ENCODE assay signal across 22 cellular contexts in the genomic region with DNA sequence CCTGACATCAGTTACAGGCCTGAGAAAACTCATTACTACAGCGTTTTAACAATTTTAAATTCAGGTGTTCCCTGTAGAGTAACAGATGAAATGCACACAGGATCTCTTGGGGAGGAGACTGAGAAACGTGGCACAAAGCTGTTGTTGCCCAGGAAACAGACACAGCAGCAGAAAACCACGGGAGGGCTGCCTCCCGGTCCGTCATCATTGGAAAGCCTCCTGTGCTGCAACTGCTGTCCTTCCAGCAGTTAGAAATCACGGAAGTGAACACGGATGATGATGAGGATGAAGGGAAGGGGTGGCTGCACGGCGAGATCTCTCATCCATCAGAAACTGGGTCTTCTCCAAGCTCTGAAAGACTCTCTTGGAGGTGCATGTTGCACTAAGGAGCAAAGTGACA.
DNase-seq lines count a peak whose midpoint lies in the region; ATAC-seq, FAIRE-seq and TF ChIP-seq lines count a peak whose summit lies in the region.
"Had no signal": no experiment of that assay in that cellular context is flagged by ENCODE, and none has a peak within 500 bp of the region (broad histone marks: within the 10 kb centered on the region; RNA-seq: fewer than 3 reads in every experiment).

No MANE protein-coding gene starts in this region.

- H3K4ac ChIP-seq in H1 (replicated peaks; ENCODE audit: insufficient read length, low read depth, low read length), result no peak overlapping the region

- no peak overlapping the region for H4K91ac ChIP-seq in H1 (replicated peaks; ENCODE audit: insufficient read length, low read length)

- no peak for ATAC-seq in foreskin keratinocyte
- ATAC-seq: activated CD8-positive, alpha-beta memory T cell treated with anti-CD3 and anti-CD28 coated beads, Interleukin-2, amount 10 ng/mL, durations not matched to agents 7 days and 5 days had no signal

- no peak overlapping the region for H4K5ac ChIP-seq in H1 (ENCODE audit: insufficient read length, low read depth, low read length)

- H4K8ac ChIP-seq in H1 (ENCODE audit: extremely low read depth, insufficient read depth, low read length), result no peak overlapping the region

- H3K9me3 ChIP-seq in H1 (ENCODE audit: insufficient read depth in 2 of 2, low read depth in 1 of 2, low read length in 1 of 2), result no peaks in the 10 kb centered on the region

- H3K4me1 ChIP-seq in H1 (replicated peaks in 1 of 4; ENCODE audit: control insufficient read depth in 3 of 4, insufficient read depth in 4 of 4, low read length in 3 of 4) (peaks cover 0 to 3% (median under 1%) of the 10 kb centered on the region in 4 experiments; a peak in 3 of 7 replicates), foreskin keratinocyte (no peaks in the 10 kb centered on the region)
- H3K4me1 ChIP-seq: tibial nerve had no signal

- TF ChIP-seq RAD21 in H1 (IDR thresholded peaks at IDR 0.05 in 1 of 2, conservative IDR thresholded peaks at IDR 0.05 in 1 of 2; ENCODE audit: low read depth in 2 of 2, low read length in 2 of 2), result no peak

- H3K14ac ChIP-seq in H1 (ENCODE audit: insufficient read length), result no peak overlapping the region

- H3K4me2 ChIP-seq in H1 (ENCODE audit: insufficient read depth in 1 of 2, low read depth in 2 of 2, low read length in 2 of 2), result no peak overlapping the region

- WGBS in H1 (ENCODE audit: extremely low coverage in 1 of 2, insufficient coverage in 1 of 2, insufficient read length in 1 of 2, insufficient replicate concordance in 2 of 2, low coverage in 1 of 2, low lambda C conversion rate in 2 of 2, missing lambda C conversion rate in 1 of 2), 2 experiments, result 88% methylated on average over 9 of the region's 9 CpGs; no CpG with 5 or more reads in 1 of the 2 experiments

- no peak overlapping the region for H2AK5ac ChIP-seq in H1 (ENCODE audit: low read depth, low read length)

- no peak overlapping the region for H3K23ac ChIP-seq in H1 (ENCODE audit: insufficient read length)

- TF ChIP-seq EP300 in H1 (IDR thresholded peaks at IDR 0.05; ENCODE audit: borderline replicate concordance in 1 of 2, low read depth in 2 of 2, low read length in 2 of 2), result no peak

- TF ChIP-seq CTCF in H1 (IDR thresholded peaks at IDR 0.05; ENCODE audit: control extremely low read depth in 1 of 3, insufficient read depth in 1 of 3, low read depth in 1 of 3, low read length in 3 of 3) (no peak), foreskin keratinocyte (conservative IDR thresholded peaks at IDR 0.05) (no peak)

- no peak overlapping the region for H2BK20ac ChIP-seq in H1 (ENCODE audit: low read length)

- no peaks in the 10 kb centered on the region for H3K23me2 ChIP-seq in H1 (ENCODE audit: low read depth, low read length)

- TF ChIP-seq POLR2A in H1 (IDR thresholded peaks at IDR 0.05; ENCODE audit: control extremely low read depth in 1 of 2, low read depth in 2 of 2, low read length in 2 of 2), result no peak

- H2BK12ac ChIP-seq in H1 (ENCODE audit: low read depth, low read length), result 0 out of 2 replicates have a peak overlapping the region, but pooled peaks have one; percentile 17

- FAIRE-seq in H1 (lab: Jason Lieb, UNC), result no peak
- FAIRE-seq: astrocyte, TTC549 had no signal

- no peak overlapping the region for H3K18ac ChIP-seq in H1 (ENCODE audit: extremely low read depth, low read length)

- DNase-seq in NCI-H1092 treated with DMSO at 0.1 percent for 48 hours (lab: John Stamatoyannopoulos, UW) (peak; percentile 28), NCI-H1092 (lab: John Stamatoyannopoulos, UW) (no peak), NCI-H69 (lab: John Stamatoyannopoulos, UW) (peak; percentile 85), H1 (ENCODE audit: low read depth in 1 of 2, low spot score in 2 of 2) (no peak), superior temporal gyrus (ENCODE audit: extremely low spot score) (peak; percentile 33), dermis blood vessel endothelial cell (no peak), foreskin keratinocyte (no peak)
- DNase-seq in activated CD4-positive, CD25-positive, alpha-beta regulatory T cell (lab: John Stamatoyannopoulos, UW), result no peak
- DNase-seq: 8988T; activated CD4-positive, alpha-beta T cell treated with anti-CD3 and anti-CD28 coated beads, Interleukin-2, amount 10 ng/mL, durations not matched to agents 24 days and 14 days; activated CD8-positive, alpha-beta memory T cell treated with anti-CD3 and anti-CD28 coated beads, Interleukin-2, amount 10 ng/mL, durations not matched to agents 7 days and 5 days; AML-193; Calu3; endodermal cell; glutamatergic neuron; GM23248; NK-92 treated with Interleukin-12 subunit alpha and Interleukin-12 subunit beta, amount 100 ng/mL, for 24 hours; stimulated activated CD4-positive, alpha-beta T cell treated with anti-CD3 and anti-CD28 coated beads, Interleukin-12 subunit alpha, Interleukin-12 subunit beta, amount 100 ng/mL, for 4 hours; T-helper 1 cell had no signal

- POLR2A ChIA-PET in H1 (lab: Charles Lee; ENCODE audit: partially characterized antibody), result no interaction called here

- H3K79me1 ChIP-seq in H1 (ENCODE audit: low read depth, low read length), result no peaks in the 10 kb centered on the region

- H3K27ac ChIP-seq in H1 (ENCODE audit: low read depth, low read length) (no peak overlapping the region), foreskin keratinocyte (no peak overlapping the region)
- H3K27ac ChIP-seq: GM23248, tibial nerve had no signal

- CTCF ChIA-PET in H1 (lab: Charles Lee; ENCODE audit: partially characterized antibody), result interaction anchor here (0.6 to 0.8 kb wide), 3 partner anchors 57 to 933 kb away, joined by 3 read pairs; no protein-coding TSS in a partner anchor

- H3K27me3 ChIP-seq in H1 (replicated peaks in 1 of 4; ENCODE audit: control insufficient read depth in 3 of 4, extremely low read depth in 1 of 4, insufficient read depth in 3 of 4, low read length in 3 of 4) (no peaks in the 10 kb centered on the region), foreskin keratinocyte (no peaks in the 10 kb centered on the region)
- H3K27me3 ChIP-seq: tibial nerve had no signal

- no peak overlapping the region for H2BK5ac ChIP-seq in H1 (ENCODE audit: low read depth, low read length)

- H3K36me3 ChIP-seq in H1 (ENCODE audit: control insufficient read depth in 2 of 4, insufficient read depth in 4 of 4, low read length in 3 of 4), result no peaks in the 10 kb centered on the region

- no peak overlapping the region for H3K56ac ChIP-seq in H1 (replicated peaks; ENCODE audit: insufficient read length, low read depth, low read length)

- no peaks in the 10 kb centered on the region for H4K20me1 ChIP-seq in H1 (replicated peaks in 1 of 2; ENCODE audit: control insufficient read depth in 1 of 2, insufficient read depth in 2 of 2, low read length in 2 of 2)

- no peak overlapping the region for H2AFZ ChIP-seq in H1 (ENCODE audit: low read length)
- H2AFZ ChIP-seq: GM23248 had no signal

- no peak overlapping the region for H2BK120ac ChIP-seq in H1 (replicated peaks; ENCODE audit: low read depth, low read length)

- H3K4me3 ChIP-seq in H1 (ENCODE audit: extremely low read depth in 1 of 4, insufficient read depth in 2 of 4, low read depth in 3 of 4, low read length in 4 of 4), result no peak overlapping the region
- H3K4me3 ChIP-seq: GM23248, tibial nerve had no signal

- no peak overlapping the region for H2BK15ac ChIP-seq in H1 (ENCODE audit: low read length)

- H3K9ac ChIP-seq in H1 (replicated peaks in 1 of 4; ENCODE audit: extremely low read depth in 1 of 4, low read depth in 3 of 4, low read length in 3 of 4), result no peak overlapping the region
- H3K9ac ChIP-seq: GM23248 had no signal

- no peaks in the 10 kb centered on the region for H3K79me2 ChIP-seq in H1 (ENCODE audit: control insufficient read depth in 1 of 2, insufficient read depth in 2 of 2, low read length in 2 of 2)

TF ChIP-seq in H1, 55 proteins besides CTCF, POLR2A, EP300 and RAD21 (continues in another document):
- no peak for TF ChIP-seq SP4 (IDR thresholded peaks at IDR 0.05; ENCODE audit: low read length)
- TF ChIP-seq ZNF274 (IDR thresholded peaks at IDR 0.05; ENCODE audit: borderline replicate concordance, extremely low read depth, low read length), result no peak
- TF ChIP-seq BCL11A (IDR thresholded peaks at IDR 0.05; ENCODE audit: low read depth in 2 of 2, low read length in 2 of 2), result no peak

Comparison
In these comparisons a context has a peak if more than half of its experiments do, and no peak if none do; other contexts are left out.
1. DNase-seq: peak in NCI-H1092 treated with DMSO at 0.1 percent for 48 hours (single experiment), NCI-H69 (single experiment) and superior temporal gyrus (single experiment); none in NCI-H1092 (single experiment), H1 (0 of 2), dermis blood vessel endothelial cell (single experiment), foreskin keratinocyte (0 of 2) and activated CD4-positive, CD25-positive, alpha-beta regulatory T cell (0 of 4).